8 cellular contexts compared by ENCODE assay signal in genomic region chr3:127547761-127548605, GRCh38. TPM values are rescaled to one million over a fixed set of nuclear protein-coding genes. Genes with fewer than 3 reads are reported as not detected.
A peak's percentile ranks its signal among the peaks of the same experiment; 100 is the strongest.
DNase-seq lines count a peak whose midpoint lies in the region; ATAC-seq and TF ChIP-seq lines count a peak whose summit lies in the region.

No MANE protein-coding gene starts in this region.

- peak overlapping the region in 11 of 12 donors; percentile 65 to 89 (median 79) for H3K27ac ChIP-seq in heart left ventricle

- H3K27ac Mint-ChIP-seq in activated naive CD8-positive, alpha-beta T cell treated with anti-CD3 and anti-CD28 coated beads, Interleukin-2, amount 50 U/mL, for 24 hours = no peak overlapping the region
- H3K27ac Mint-ChIP-seq in type B pancreatic cell = peak overlapping the region; percentile 38

- H3F3A ChIP-seq in Loucy (ENCODE audit: low read depth) = no peaks in the 10 kb centered on the region

- peak overlapping the region; percentile 68 for H3K4me3 ChIP-seq in AG10803 (ENCODE audit: low read length)
- H3K4me3 ChIP-seq in Loucy (ENCODE audit: low read length, poor library complexity, severe bottlenecking) = peak overlapping the region; percentile 62
- H3K4me3 ChIP-seq in heart left ventricle = peak overlapping the region; percentile 31 to 80 (median 61)

- H4K20me1 ChIP-seq in Loucy (ENCODE audit: insufficient read depth, low read length, poor library complexity, severe bottlenecking) = no peaks in the 10 kb centered on the region

- TF ChIP-seq POLR2A in heart left ventricle (IDR thresholded peaks at IDR 0.05) = no peak

- H2AFZ ChIP-seq in Loucy (ENCODE audit: low read length) = peak overlapping the region; percentile 80

- ATAC-seq in GM19324 (IDR thresholded peaks at IDR 0.05; ENCODE audit: low FRiP score, unreplicated experiment) = peak; percentile 42
- peak; percentile 79 for ATAC-seq in activated naive CD8-positive, alpha-beta T cell treated with anti-CD3 and anti-CD28 coated beads, Interleukin-2, amount 50 U/mL, for 24 hours
- peak; percentile 60 to 88 (median 84) for ATAC-seq in heart left ventricle

- intact Hi-C loops in heart left ventricle (cut with DNase I) (loop anchor here (2.0 to 10.0 kb wide), 10 partner anchors 563 to 1026 kb away; partner anchors contain the start of genes PLXNA1 (in 6 of the 10) and CHST13 (in 5 of the 10)), posterior vena cava (cut with DNase I) (no loop called here)

- H3K4me1 Mint-ChIP-seq in activated naive CD8-positive, alpha-beta T cell treated with anti-CD3 and anti-CD28 coated beads, Interleukin-2, amount 50 U/mL, for 24 hours = peaks cover 7% of the 10 kb centered on the region
- peaks cover 19% of the 10 kb centered on the region for H3K4me1 Mint-ChIP-seq in type B pancreatic cell (ENCODE audit: unreplicated experiment)

- H3K9me3 ChIP-seq in Loucy (ENCODE audit: insufficient read depth, low read depth, low read length) (no peaks in the 10 kb centered on the region), heart left ventricle (no peaks in the 10 kb centered on the region)

- no peaks in the 10 kb centered on the region for H3K36me3 ChIP-seq in Loucy (ENCODE audit: insufficient read depth, low read length)
- H3K36me3 ChIP-seq in heart left ventricle = no peaks in the 10 kb centered on the region

- TF ChIP-seq CTCF in AG10803 (conservative IDR thresholded peaks at IDR 0.05; ENCODE audit: low read length) (peak; percentile 50), Loucy (conservative IDR thresholded peaks at IDR 0.05; ENCODE audit: low read length) (peak; percentile 60), heart left ventricle (IDR thresholded peaks at IDR 0.05) (peak; percentile 52 to 89 (median 68)), type B pancreatic cell (conservative IDR thresholded peaks at IDR 0.05) (peak; percentile 81)

- 5 to 43% (median 9%) methylated on average over 6 to 42 of the region's 42 CpGs for WGBS in heart left ventricle, 4 donors

- no peaks in the 10 kb centered on the region for H3K79me2 ChIP-seq in Loucy (ENCODE audit: insufficient read depth, low read length)

- no peaks in the 10 kb centered on the region for H3K9me2 ChIP-seq in Loucy (replicated peaks; ENCODE audit: low read depth, low read length)

- H3K27me3 ChIP-seq in Loucy (ENCODE audit: insufficient read depth, low read length, poor library complexity, severe bottlenecking) (no peaks in the 10 kb centered on the region), heart left ventricle (no peaks in the 10 kb centered on the region)

- peak overlapping the region; percentile 49 for H3K9ac ChIP-seq in Loucy (ENCODE audit: low read depth, low read length, poor library complexity, severe bottlenecking)

- DNase-seq in AG10803 (ENCODE audit: low read depth) (peak; percentile 58), SW 1271 (lab: John Stamatoyannopoulos, UW) (peak; percentile 18 to 75), heart left ventricle (peak; percentile 81 to 92 (median 81)), posterior vena cava (ENCODE audit: low spot score) (peak; percentile 94), type B pancreatic cell (ENCODE audit: extremely low spot score, unreplicated experiment) (peak; percentile 90)
- DNase-seq in activated naive CD8-positive, alpha-beta T cell treated with anti-CD3 and anti-CD28 coated beads, Interleukin-2, amount 50 U/mL, for 24 hours = peak; percentile 85

- peak overlapping the region; percentile 58 for H3K4me3 Mint-ChIP-seq in activated naive CD8-positive, alpha-beta T cell treated with anti-CD3 and anti-CD28 coated beads, Interleukin-2, amount 50 U/mL, for 24 hours
- H3K4me3 Mint-ChIP-seq in type B pancreatic cell = peak overlapping the region; percentile 83

- H3K36me3 Mint-ChIP-seq in activated naive CD8-positive, alpha-beta T cell treated with anti-CD3 and anti-CD28 coated beads, Interleukin-2, amount 50 U/mL, for 24 hours (ENCODE audit: low read depth) = no peaks in the 10 kb centered on the region
- H3K36me3 Mint-ChIP-seq in type B pancreatic cell = no peaks in the 10 kb centered on the region

- H3K4me2 ChIP-seq in Loucy (ENCODE audit: low read depth, low read length, poor library complexity, severe bottlenecking) = peak overlapping the region; percentile 59

- H3K9me3 Mint-ChIP-seq in activated naive CD8-positive, alpha-beta T cell treated with anti-CD3 and anti-CD28 coated beads, Interleukin-2, amount 50 U/mL, for 24 hours = no peaks in the 10 kb centered on the region
- no peaks in the 10 kb centered on the region for H3K9me3 Mint-ChIP-seq in type B pancreatic cell

- H3K4me1 ChIP-seq in Loucy (ENCODE audit: insufficient read depth, low read length, poor library complexity, severe bottlenecking) (peaks cover 5% of the 10 kb centered on the region), heart left ventricle (peaks cover 0 to 16% (median 5%) of the 10 kb centered on the region in 12 donors)

- H3K27me3 Mint-ChIP-seq in activated naive CD8-positive, alpha-beta T cell treated with anti-CD3 and anti-CD28 coated beads, Interleukin-2, amount 50 U/mL, for 24 hours = no peaks in the 10 kb centered on the region
- peaks cover 6% of the 10 kb centered on the region for H3K27me3 Mint-ChIP-seq in type B pancreatic cell

RNA-seq across cellular contexts. Expression of gene TPRA1, which starts 42.5 kb away (rescaled TPM):
- total RNA-seq in heart left ventricle = 10 to 100 TPM; 13.4 to 29.0 (median 20.4) TPM
- polyA plus RNA-seq in heart left ventricle = 10 to 100 TPM; 16.1 to 27.8 TPM
- 10 to 100 TPM; 21.4 to 22.8 TPM for total RNA-seq in posterior vena cava
- total RNA-seq in type B pancreatic cell (ENCODE audit: low replicate concordance) = 35.2 and 42.3 TPM in 2 replicates

RNA-seq across cellular contexts. Expression of gene MCM2, which starts 50.2 kb away (rescaled TPM):
- total RNA-seq in heart left ventricle = 10 to 100 TPM in 1 of 9 donors, 1 to 10 TPM in 8; 4.0 to 12.4 (median 7.3) TPM
- polyA plus RNA-seq in heart left ventricle = 1 to 10 TPM; 1.8 to 5.3 TPM
- 1 to 10 TPM; 4.0 to 5.6 TPM for total RNA-seq in posterior vena cava
- 51.9 and 118 TPM in 2 replicates for total RNA-seq in type B pancreatic cell (ENCODE audit: low replicate concordance)

Comparison
In these comparisons a context has a peak if more than half of its experiments do, and no peak if none do; other contexts are left out.
1. Peak in every context shown above with its lines: DNase-seq, ATAC-seq, H3K4me3 ChIP-seq and H3K27ac ChIP-seq.
2. intact Hi-C loops: an anchor here in heart left ventricle (2.0 to 10.0 kb wide); none called in posterior vena cava.